Comparison of ENCODE assay signal across 14 cellular contexts in the genomic region with DNA sequence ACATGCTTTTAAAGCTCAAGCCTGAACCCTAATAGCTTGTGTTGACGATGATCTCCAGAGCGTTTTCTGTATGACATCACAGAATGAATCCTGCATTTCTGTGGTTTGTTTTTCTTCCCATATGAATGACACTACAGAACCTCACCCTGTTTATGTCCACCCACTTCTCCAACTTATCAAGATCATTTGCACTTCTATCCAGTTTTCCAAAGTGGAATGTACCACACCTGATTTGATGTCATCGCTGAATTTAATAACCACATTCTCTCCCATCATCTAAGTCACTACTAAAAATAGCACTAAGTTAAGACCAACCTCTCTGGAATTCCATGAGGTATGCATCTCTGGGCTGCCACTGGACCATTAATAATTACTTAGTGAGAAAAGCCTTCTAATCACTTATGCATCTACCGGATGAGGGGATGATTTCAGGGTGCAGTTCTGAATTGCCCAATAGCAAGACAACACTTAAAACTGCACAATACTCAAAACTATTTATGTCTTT. TPM values are rescaled to one million over a fixed set of nuclear protein-coding genes. Genes with fewer than 3 reads are reported as not detected.
DNase-seq lines count a peak whose midpoint lies in the region; ATAC-seq, FAIRE-seq and TF ChIP-seq lines count a peak whose summit lies in the region.
"Had no signal": no experiment of that assay in that cellular context is flagged by ENCODE, and none has a peak within 500 bp of the region (broad histone marks: within the 10 kb centered on the region; RNA-seq: fewer than 3 reads in every experiment).

No MANE protein-coding gene starts in this region.

- in situ Hi-C loops in astrocyte of the spinal cord (cut with HindIII; ENCODE audit: low sequenced_read_pairs) = no loop called here

- ATAC-seq in HG02884 (IDR thresholded peaks at IDR 0.05; ENCODE audit: unreplicated experiment) = no peak
- no peak for ATAC-seq in HG03039 (IDR thresholded peaks at IDR 0.05; ENCODE audit: unreplicated experiment)

- no TSS peak for BruUV-seq in MCF 10A (replicated peaks; lab: Mats Ljungman, UMichigan)

- no peaks in the 10 kb centered on the region for H3K27me3 ChIP-seq in breast epithelium
- H3K27me3 ChIP-seq in kidney epithelial cell (ENCODE audit: control insufficient read depth, insufficient read depth, low read length) = no peaks in the 10 kb centered on the region
- H3K27me3 ChIP-seq: suprapubic skin had no signal

- TF ChIP-seq POLR2A in breast epithelium (IDR thresholded peaks at IDR 0.05) = no peak

- H3K36me3 Mint-ChIP-seq in MCF 10A (ENCODE audit: insufficient read depth, unreplicated experiment) = no peaks in the 10 kb centered on the region
- H3K36me3 Mint-ChIP-seq: activated CD4-positive, alpha-beta memory T cell treated with anti-CD3 and anti-CD28 coated beads for 36 hours; brain had no signal

- H3K4me3 Mint-ChIP-seq in MCF 10A (ENCODE audit: unreplicated experiment) = peak overlapping the region; percentile 30
- H3K4me3 Mint-ChIP-seq: activated CD4-positive, alpha-beta memory T cell treated with anti-CD3 and anti-CD28 coated beads for 36 hours; brain had no signal

- peaks cover 0 to 5% of the 10 kb centered on the region in 2 donors for H3K4me1 ChIP-seq in breast epithelium

- POLR2A ChIA-PET in MCF 10A (lab: Yijun Ruan, JAX) = interaction anchor here (0.8 to 3.5 kb wide), 10 partner anchors 13 to 331 kb away, joined by 3 to 83 read pairs (median 4); a partner anchor contains a TSS

- TF ChIP-seq CTCF in MCF 10A (IDR thresholded peaks at IDR 0.05; ENCODE audit: unreplicated experiment) (no peak), breast epithelium (IDR thresholded peaks at IDR 0.05) (no peak), astrocyte of the spinal cord (IDR thresholded peaks at IDR 0.05; ENCODE audit: low read depth, low read length) (no peak), kidney epithelial cell (IDR thresholded peaks at IDR 0.05; ENCODE audit: insufficient read depth, low read length, poor library complexity, severe bottlenecking) (no peak)

- DNase-seq in MCF 10A (ENCODE audit: unreplicated experiment) (peak; percentile 50), breast epithelium (ENCODE audit: low spot score in 2 of 2) (no peak), astrocyte of the spinal cord (ENCODE audit: low read depth, low spot score) (peak; percentile 94), kidney epithelial cell (ENCODE audit: low read depth) (peak; percentile 98), urothelium cell line (ENCODE audit: low spot score) (peak; percentile 61), NCI-H510A treated with DMSO at 0.1 percent for 48 hours (lab: John Stamatoyannopoulos, UW) (no peak)
- DNase-seq: 8988T; activated CD4-positive, alpha-beta memory T cell treated with anti-CD3 and anti-CD28 coated beads for 36 hours; NCI-H2081 treated with DMSO at 0.1 percent for 48 hours; stimulated activated CD4-positive, alpha-beta T cell treated with anti-CD3 and anti-CD28 coated beads, Interleukin-1b, Interleukin-23, amount 100 ng/mL, for 48 hours had no signal

- intact Hi-C loops in MCF 10A (cut with micrococcal nuclease) (loop anchor here (2.0 to 10.0 kb wide), 3 partner anchors 33 to 357 kb away; a partner anchor contains a TSS), breast epithelium (cut with DNase I; ENCODE audit: low total_unique reads) (no loop called here)

- H3K9me3 Mint-ChIP-seq in MCF 10A (ENCODE audit: unreplicated experiment) = no peaks in the 10 kb centered on the region
- H3K9me3 Mint-ChIP-seq: activated CD4-positive, alpha-beta memory T cell treated with anti-CD3 and anti-CD28 coated beads for 36 hours had no signal

- H3K27ac ChIP-seq in breast epithelium = peak overlapping the region in 1 of 2 donors; percentile 37

- FAIRE-seq in urothelium cell line (lab: Jason Lieb, UNC) = no peak

- H3K9me3 ChIP-seq in breast epithelium = no peaks in the 10 kb centered on the region
- H3K9me3 ChIP-seq: suprapubic skin had no signal

- peaks cover 33% of the 10 kb centered on the region for H3K4me1 Mint-ChIP-seq in MCF 10A (ENCODE audit: insufficient read depth, unreplicated experiment)

- H3K4me3 ChIP-seq in breast epithelium (no peak overlapping the region), astrocyte of the spinal cord (ENCODE audit: low read depth, low read length) (no peak overlapping the region), kidney epithelial cell (ENCODE audit: low read depth, low read length) (no peak overlapping the region)
- H3K4me3 ChIP-seq: suprapubic skin had no signal

- no peaks in the 10 kb centered on the region for H3K27me3 Mint-ChIP-seq in MCF 10A (ENCODE audit: insufficient read depth, unreplicated experiment)
- H3K27me3 Mint-ChIP-seq: activated CD4-positive, alpha-beta memory T cell treated with anti-CD3 and anti-CD28 coated beads for 36 hours; brain had no signal

- CTCF ChIA-PET in MCF 10A (lab: Yijun Ruan, JAX) = interaction anchor here (0.8 to 1.2 kb wide), 4 partner anchors 9 to 201 kb away, joined by 3 to 5 read pairs (median 3); no protein-coding TSS in a partner anchor

- H3K27ac Mint-ChIP-seq in MCF 10A (ENCODE audit: low read depth, unreplicated experiment) = peak overlapping the region; percentile 94
- H3K27ac Mint-ChIP-seq: activated CD4-positive, alpha-beta memory T cell treated with anti-CD3 and anti-CD28 coated beads for 36 hours; brain had no signal

- no peaks in the 10 kb centered on the region for H3K36me3 ChIP-seq in breast epithelium
- no peaks in the 10 kb centered on the region for H3K36me3 ChIP-seq in kidney epithelial cell (ENCODE audit: control insufficient read depth, insufficient read depth, low read length)
- H3K36me3 ChIP-seq: suprapubic skin had no signal

RNA-seq across cellular contexts. Expression of a gene that starts 33.3 kb away (rescaled TPM):
- 50.4 and 62.0 TPM in 2 replicates for total RNA-seq in MCF 10A (2022)
- 100 to 1,000 TPM; 211 to 342 (median 300) TPM for total RNA-seq in breast epithelium
- total RNA-seq in kidney epithelial cell = 74.2 and 97.9 TPM in 2 replicates

Comparison
In these comparisons a context has a peak if more than half of its experiments do, and no peak if none do; other contexts are left out.
1. DNase-seq: peak in MCF 10A (single experiment), astrocyte of the spinal cord (single experiment), kidney epithelial cell (single experiment) and urothelium cell line (single experiment); none in breast epithelium (0 of 2) and NCI-H510A treated with DMSO at 0.1 percent for 48 hours (single experiment).